ENCODE assay signal across 9 cellular contexts in the genomic region with DNA sequence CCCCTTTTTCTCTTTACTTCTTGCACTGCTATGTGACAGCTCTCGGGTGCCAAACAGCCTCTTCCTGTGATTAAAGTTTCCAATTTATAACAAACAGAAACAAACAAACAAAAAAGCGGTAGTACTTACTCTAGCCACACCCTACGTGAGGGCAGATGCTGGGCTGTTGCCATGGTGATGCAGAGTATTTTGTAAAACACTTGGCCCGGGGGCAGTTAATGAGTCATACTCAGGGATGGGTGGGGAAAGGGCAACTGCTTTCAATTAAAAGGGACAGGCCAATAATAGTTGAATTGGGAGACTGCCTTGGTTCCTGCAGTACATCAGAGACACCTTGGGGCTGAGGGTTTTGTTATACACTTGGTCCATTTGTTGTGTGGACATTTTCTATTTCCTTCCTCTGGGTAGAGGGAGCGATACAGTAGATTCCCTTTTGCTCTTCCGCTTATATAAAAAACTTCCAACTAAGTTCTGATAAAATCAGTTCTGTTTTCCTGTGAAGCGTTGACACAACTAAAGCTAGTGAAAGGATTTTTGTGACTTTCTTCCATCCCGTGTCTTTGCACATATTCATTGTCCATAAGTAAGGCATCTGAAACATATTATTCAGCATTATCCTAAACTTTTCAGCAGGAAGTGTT. TPM values are rescaled to one million over a fixed set of nuclear protein-coding genes. Genes with fewer than 3 reads are reported as not detected.
A peak's percentile ranks its signal among the peaks of the same experiment; 100 is the strongest.
DNase-seq lines count a peak whose midpoint lies in the region; ATAC-seq, FAIRE-seq and TF ChIP-seq lines count a peak whose summit lies in the region.
"Had no signal": no experiment of that assay in that cellular context is flagged by ENCODE, and none has a peak within 500 bp of the region (broad histone marks: within the 10 kb centered on the region; RNA-seq: fewer than 3 reads in every experiment).

No MANE protein-coding gene starts in this region.

- H3K4me1 Mint-ChIP-seq in CD8-positive, alpha-beta memory T cell: peaks cover 43 to 51% (median 45%) of the 10 kb centered on the region in 3 donors
- H3K4me1 Mint-ChIP-seq in activated naive CD8-positive, alpha-beta T cell (ENCODE audit: low read depth): peaks cover 42% of the 10 kb centered on the region

- ATAC-seq in left ventricle myocardium superior (peak; percentile 76), GM18498 (IDR thresholded peaks at IDR 0.05; ENCODE audit: unreplicated experiment) (no peak)

- POLR2A ChIA-PET in CD8-positive, alpha-beta memory T cell (lab: Charles Lee): no interaction called here

- no peak for TF ChIP-seq POLR2A in GM12891 (IDR thresholded peaks at IDR 0.05; ENCODE audit: low read depth, low read length)

- no peaks in the 10 kb centered on the region for H3K36me3 Mint-ChIP-seq in CD8-positive, alpha-beta memory T cell
- peaks cover 3% of the 10 kb centered on the region for H3K36me3 Mint-ChIP-seq in activated naive CD8-positive, alpha-beta T cell

- H3K9ac ChIP-seq in skeletal muscle tissue (ENCODE audit: low read depth in 1 of 3, low read length in 3 of 3): no peak overlapping the region
- H3K9ac ChIP-seq: KMS-11 had no signal

- peak overlapping the region; percentile 4 for H3K4me3 ChIP-seq in CD8-positive, alpha-beta memory T cell (ENCODE audit: low read length)
- H3K4me3 ChIP-seq in skeletal muscle tissue (ENCODE audit: low read length in 3 of 3): no peak overlapping the region

- no peaks in the 10 kb centered on the region for H3K27me3 ChIP-seq in CD8-positive, alpha-beta memory T cell (ENCODE audit: insufficient read depth, low read length, poor library complexity, severe bottlenecking)
- no peaks in the 10 kb centered on the region for H3K27me3 ChIP-seq in skeletal muscle tissue (ENCODE audit: control insufficient read depth in 3 of 3, insufficient read depth in 3 of 3, low read length in 3 of 3)

- H3K36me3 ChIP-seq in CD8-positive, alpha-beta memory T cell (ENCODE audit: insufficient read depth, low read length): no peaks in the 10 kb centered on the region
- H3K36me3 ChIP-seq in skeletal muscle tissue (ENCODE audit: control insufficient read depth in 3 of 3, insufficient read depth in 3 of 3, low read length in 3 of 3): no peaks in the 10 kb centered on the region

- no peaks in the 10 kb centered on the region for H3K27me3 Mint-ChIP-seq in CD8-positive, alpha-beta memory T cell
- no peaks in the 10 kb centered on the region for H3K27me3 Mint-ChIP-seq in activated naive CD8-positive, alpha-beta T cell

- intact Hi-C loops in left ventricle myocardium superior (cut with micrococcal nuclease): no loop called here

- no peak for FAIRE-seq in GM12891 (lab: Jason Lieb, UNC)

- no peaks in the 10 kb centered on the region for H3K9me3 ChIP-seq in CD8-positive, alpha-beta memory T cell (ENCODE audit: low read length)
- H3K9me3 ChIP-seq in skeletal muscle tissue (ENCODE audit: control insufficient read depth in 3 of 3, low read length in 3 of 3): no peaks in the 10 kb centered on the region

- peak overlapping the region; percentile 90 to 99 (median 94) for H3K27ac Mint-ChIP-seq in CD8-positive, alpha-beta memory T cell
- H3K27ac Mint-ChIP-seq in activated naive CD8-positive, alpha-beta T cell: peak overlapping the region; percentile 83

- peaks cover 26% of the 10 kb centered on the region for H3K4me1 ChIP-seq in CD8-positive, alpha-beta memory T cell (ENCODE audit: insufficient read depth, low read length)
- peaks cover 7 to 24% (median 19%) of the 10 kb centered on the region in 3 donors for H3K4me1 ChIP-seq in skeletal muscle tissue (ENCODE audit: control insufficient read depth in 3 of 3, insufficient read depth in 3 of 3, low read length in 3 of 3)

- CTCF ChIA-PET in CD8-positive, alpha-beta memory T cell (lab: Charles Lee): interaction anchor here (1.3 to 2.7 kb wide), 4 partner anchors 22 to 55 kb away, joined by 3 to 13 read pairs (median 4); no protein-coding TSS in a partner anchor

- H3K9me3 Mint-ChIP-seq in CD8-positive, alpha-beta memory T cell: no peaks in the 10 kb centered on the region
- no peaks in the 10 kb centered on the region for H3K9me3 Mint-ChIP-seq in activated naive CD8-positive, alpha-beta T cell (ENCODE audit: low read depth)

- peak overlapping the region; percentile 84 for H3K27ac ChIP-seq in CD8-positive, alpha-beta memory T cell (ENCODE audit: low read depth, low read length)
- H3K27ac ChIP-seq in skeletal muscle tissue (ENCODE audit: low read depth, low read length): peak overlapping the region; percentile 72
- H3K27ac ChIP-seq: KMS-11 had no signal

- H3K4me3 Mint-ChIP-seq in CD8-positive, alpha-beta memory T cell: peak overlapping the region; percentile 19 to 75 (median 57)
- H3K4me3 Mint-ChIP-seq in activated naive CD8-positive, alpha-beta T cell: peak overlapping the region; percentile 57

- DNase-seq in CD8-positive, alpha-beta memory T cell: peak; percentile 39 to 96 (median 85)
- DNase-seq in HT-29 (ENCODE audit: low spot score): peak; percentile 98
- DNase-seq in SKM-1 treated with dmso at 0.1 percent for 144 hours (lab: John Stamatoyannopoulos, UW; ENCODE audit: unreplicated experiment): peak; percentile 74
- DNase-seq in left ventricle myocardium superior: peak; percentile 82
- no peak for DNase-seq in GM12891 (ENCODE audit: insufficient read length, low spot score)

TF ChIP-seq in GM12891, 5 proteins besides CTCF, POLR2A, EP300 and RAD21:
- TF ChIP-seq SPI1 (IDR thresholded peaks at IDR 0.05; ENCODE audit: low read depth, low read length) (no peak), POLR2AphosphoS5 (IDR thresholded peaks at IDR 0.05; ENCODE audit: low read depth, low read length) (no peak), PAX5 (IDR thresholded peaks at IDR 0.05; ENCODE audit: insufficient read depth, low read length, severe bottlenecking) (no peak), POU2F2 (IDR thresholded peaks at IDR 0.05; ENCODE audit: low read depth, low read length) (no peak), TAF1 (IDR thresholded peaks at IDR 0.05; ENCODE audit: low read depth, low read length) (no peak)

RNA-seq across cellular contexts. Expression of gene THEM4, which starts 36.5 kb away (rescaled TPM):
- 10 to 100 TPM; 31.4 to 31.7 TPM for total RNA-seq in CD8-positive, alpha-beta memory T cell
- polyA plus RNA-seq in CD8-positive, alpha-beta memory T cell: 77.0 TPM
- 12.2 and 14.8 TPM in 2 replicates for total RNA-seq in HT-29 (2014; rRNA removed; shearing (Covaris generic))
- total RNA-seq in left ventricle myocardium superior (16.6 TPM), skeletal muscle tissue (8.4 TPM)
- 6.1 TPM for polyA plus RNA-seq in GM12891 (2012; ENCODE audit: low read depth, missing spikeins)

RNA-seq across cellular contexts. Expression of gene S100A10, which starts 47.8 kb away (rescaled TPM):
- 100 to 1,000 TPM; 263 to 279 TPM for total RNA-seq in CD8-positive, alpha-beta memory T cell
- 1,167 TPM for polyA plus RNA-seq in CD8-positive, alpha-beta memory T cell
- total RNA-seq in HT-29 (2014; rRNA removed; shearing (Covaris generic)): 279 and 305 TPM in 2 replicates
- total RNA-seq in left ventricle myocardium superior: 201 TPM
- total RNA-seq in skeletal muscle tissue: 43.8 TPM
- 0.64 TPM for polyA plus RNA-seq in GM12891 (2012; ENCODE audit: low read depth, missing spikeins)
